ENCODE assay signal across 2 cellular contexts in the genomic region with DNA sequence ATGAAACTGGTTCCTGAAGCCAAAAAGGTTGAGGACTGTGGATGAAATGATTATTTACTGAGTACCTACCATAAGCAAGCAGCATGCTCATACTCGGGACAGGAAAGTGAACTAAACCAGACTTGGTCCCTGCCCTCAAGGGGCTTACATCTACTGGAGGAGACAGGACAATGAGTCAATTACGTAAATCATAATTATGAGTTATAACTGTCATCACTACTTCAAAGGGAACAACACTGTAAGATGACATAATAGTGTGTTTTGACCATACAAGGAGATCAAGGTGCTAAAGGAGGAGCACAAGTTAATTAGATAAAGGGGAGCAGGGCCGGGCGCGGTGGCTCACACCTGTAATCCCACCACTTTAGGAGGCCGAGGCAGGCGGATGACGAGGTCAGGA.
A peak's percentile ranks its signal among the peaks of the same experiment; 100 is the strongest.
TF ChIP-seq lines count a peak whose summit lies in the region.

No MANE protein-coding gene starts in this region.

TF ChIP-seq in HEK293, 187 proteins besides CTCF, POLR2A, EP300 and RAD21:
- TF ChIP-seq, protein P1, sequence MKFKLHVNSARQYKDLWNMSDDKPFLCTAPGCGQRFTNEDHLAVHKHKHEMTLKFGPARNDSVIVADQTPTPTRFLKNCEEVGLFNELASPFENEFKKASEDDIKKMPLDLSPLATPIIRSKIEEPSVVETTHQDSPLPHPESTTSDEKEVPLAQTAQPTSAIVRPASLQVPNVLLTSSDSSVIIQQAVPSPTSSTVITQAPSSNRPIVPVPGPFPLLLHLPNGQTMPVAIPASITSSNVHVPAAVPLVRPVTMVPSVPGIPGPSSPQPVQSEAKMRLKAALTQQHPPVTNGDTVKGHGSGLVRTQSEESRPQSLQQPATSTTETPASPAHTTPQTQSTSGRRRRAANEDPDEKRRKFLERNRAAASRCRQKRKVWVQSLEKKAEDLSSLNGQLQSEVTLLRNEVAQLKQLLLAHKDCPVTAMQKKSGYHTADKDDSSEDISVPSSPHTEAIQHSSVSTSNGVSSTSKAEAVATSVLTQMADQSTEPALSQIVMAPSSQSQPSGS (tag by site-specific recombination; IDR thresholded peaks at IDR 0.05; ENCODE audit: low read depth) = peak; percentile 22; the same call in 1 of the 2 replicates
- TF ChIP-seq ZNF629 (tag by site-specific recombination; IDR thresholded peaks at IDR 0.05) = 0 out of 2 replicates have a peak, but pooled peaks have one; percentile 24
- TF ChIP-seq ZNF510 (tag by site-specific recombination; IDR thresholded peaks at IDR 0.05; ENCODE audit: insufficient replicate concordance) = no peak
- TF ChIP-seq SP7 (tag by site-specific recombination; IDR thresholded peaks at IDR 0.05) = 0 out of 2 replicates have a peak, but pooled peaks have one; percentile 12

TF ChIP-seq in K562, 482 proteins besides CTCF, POLR2A, EP300 and RAD21:
- TF ChIP-seq SIN3A (IDR thresholded peaks at IDR 0.05; ENCODE audit: borderline replicate concordance in 2 of 2, control insufficient read depth in 1 of 2, low read depth in 2 of 2, low read length in 2 of 2) (no peak), NFRKB (IDR thresholded peaks at IDR 0.05; ENCODE audit: low read depth) (no peak), MEIS2 (IDR thresholded peaks at IDR 0.05; ENCODE audit: partially characterized antibody) (peak; percentile 64), ZNF316 (IDR thresholded peaks at IDR 0.05) (peak; percentile 63), SRSF7 (optimal IDR thresholded peaks at IDR 0.05; ENCODE audit: low read depth, low read length) (no peak), ZNF263 (CRISPR knock-in tag; IDR thresholded peaks at IDR 0.05; ENCODE audit: borderline replicate concordance) (no peak)
